22 cellular contexts compared by ENCODE assay signal in the genomic region with DNA sequence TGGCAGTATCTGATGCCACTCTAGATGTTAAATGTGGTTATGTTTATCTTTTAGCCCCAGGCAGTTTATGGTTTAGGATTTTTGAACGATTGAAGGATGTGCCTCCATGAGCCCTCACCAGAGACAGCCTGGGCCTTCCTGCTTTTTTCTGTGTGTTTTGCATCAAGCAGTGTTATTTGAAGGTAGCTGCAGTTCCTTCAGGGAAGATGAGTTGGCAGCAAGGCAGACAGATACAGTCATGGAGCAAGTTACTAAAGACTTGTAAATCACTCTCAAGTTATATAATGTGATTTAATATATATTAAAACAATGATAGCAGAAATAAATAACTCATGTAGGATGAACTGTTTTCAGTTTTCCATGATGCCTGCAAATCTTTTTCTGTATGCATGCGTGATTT.
DNase-seq lines count a peak whose midpoint lies in the region; ATAC-seq, FAIRE-seq and TF ChIP-seq lines count a peak whose summit lies in the region.
"Had no signal": no experiment of that assay in that cellular context is flagged by ENCODE, and none has a peak within 500 bp of the region (broad histone marks: within the 10 kb centered on the region; RNA-seq: fewer than 3 reads in every experiment).

No MANE protein-coding gene starts in this region.

- FAIRE-seq in A549 (lab: Jason Lieb, UNC): no peak
- FAIRE-seq: GM12878, GM12892, GM18507 had no signal

- WGBS in A549 (ENCODE audit: missing lambda C conversion rate): 5% methylated on average over 2 of the region's 2 CpGs

- TF ChIP-seq RAD21 in A549 (conservative IDR thresholded peaks at IDR 0.05 in 1 of 2, IDR thresholded peaks at IDR 0.05 in 1 of 2): no peak

- in situ Hi-C loops in brain microvascular endothelial cell (cut with HindIII; ENCODE audit: low pct_ligation_motif_present, low sequenced_read_pairs): no loop called here

- TF ChIP-seq EP300 in A549 (IDR thresholded peaks at IDR 0.05): no peak

- ATAC-seq in A549 (no peak), foreskin keratinocyte (peak; percentile 30), HG03196 (IDR thresholded peaks at IDR 0.05; ENCODE audit: unreplicated experiment) (no peak), HG02678 (IDR thresholded peaks at IDR 0.05; ENCODE audit: unreplicated experiment) (no peak)
- ATAC-seq: GM12878 had no signal

- intact Hi-C loops in colonic mucosa (cut with DNase I): no loop called here

- no peak overlapping the region for H3K4me2 ChIP-seq in A549
- H3K4me2 ChIP-seq: BLaER1 had no signal

- DNase-seq in A549 (ENCODE audit: low read depth in 1 of 2, low spot score in 1 of 2): no peak
- peak; percentile 17 for DNase-seq in OCI-M1 (lab: John Stamatoyannopoulos, UW)
- DNase-seq in epithelial cell of esophagus (ENCODE audit: low read depth): peak; percentile 67
- peak in 1 of 2 donors; percentile 45 for DNase-seq in foreskin keratinocyte
- no peak for DNase-seq in brain microvascular endothelial cell
- DNase-seq in colonic mucosa: no peak
- DNase-seq: ACHN; BE2C; C1 segment of cervical spinal cord; Caco-2; Calu3; CD4-positive, alpha-beta memory T cell; CD4-positive, CD25-positive, alpha-beta regulatory T cell; CD8-positive, alpha-beta memory T cell; DMS79 treated with DMSO at 0.1 percent for 48 hours had no signal

- H3K4me3 ChIP-seq in A549 (no peak overlapping the region), epithelial cell of esophagus (ENCODE audit: low read length) (no peak overlapping the region), brain microvascular endothelial cell (ENCODE audit: low read depth, low read length) (no peak overlapping the region), colonic mucosa (no peak overlapping the region)
- H3K4me3 ChIP-seq: BLaER1, GM12878 had no signal

- no peaks in the 10 kb centered on the region for H3K27me3 ChIP-seq in foreskin keratinocyte
- H3K27me3 ChIP-seq in brain microvascular endothelial cell (replicated peaks): no peaks in the 10 kb centered on the region
- H3K27me3 ChIP-seq in colonic mucosa: no peaks in the 10 kb centered on the region
- H3K27me3 ChIP-seq: BE2C, BLaER1 had no signal

- no peaks in the 10 kb centered on the region for H3K9me3 ChIP-seq in A549
- no peaks in the 10 kb centered on the region for H3K9me3 ChIP-seq in colonic mucosa
- H3K9me3 ChIP-seq: BE2C, BLaER1, Caco-2 had no signal

- no peak overlapping the region for H3K9ac ChIP-seq in colonic mucosa (ENCODE audit: low read depth in 2 of 2, low read length in 2 of 2)
- H3K9ac ChIP-seq: BLaER1 had no signal

- H3K27ac ChIP-seq in A549 (peak overlapping the region; percentile 7 to 9; a peak in 1 of 6 replicates), foreskin keratinocyte (peak overlapping the region; percentile 74), brain microvascular endothelial cell (no peak overlapping the region), colonic mucosa (no peak overlapping the region)
- H3K27ac ChIP-seq: 22Rv1, BLaER1 had no signal

- H3K4me1 ChIP-seq in A549 (peaks cover 57% of the 10 kb centered on the region), foreskin keratinocyte (peaks cover 44% of the 10 kb centered on the region), colonic mucosa (peaks cover 3% of the 10 kb centered on the region)
- H3K4me1 ChIP-seq: BE2C had no signal

- CTCF ChIA-PET in A549 (lab: Yijun Ruan, JAX): interaction anchor here (1.2 to 5.1 kb wide), 3 partner anchors 9 to 33 kb away, joined by 3 to 34 read pairs (median 3); no protein-coding TSS in a partner anchor

- H3K36me3 ChIP-seq in brain microvascular endothelial cell (replicated peaks): no peaks in the 10 kb centered on the region
- no peaks in the 10 kb centered on the region for H3K36me3 ChIP-seq in colonic mucosa
- H3K36me3 ChIP-seq: BE2C, BLaER1 had no signal

- no peak for TF ChIP-seq POLR2A in A549 (IDR thresholded peaks at IDR 0.05; ENCODE audit: low read length)

- no peak for TF ChIP-seq CTCF in A549 (IDR thresholded peaks at IDR 0.05)
- no peak for TF ChIP-seq CTCF in epithelial cell of esophagus (IDR thresholded peaks at IDR 0.05; ENCODE audit: insufficient read depth, low read depth, low read length, missing control alignments)
- no peak for TF ChIP-seq CTCF in foreskin keratinocyte (conservative IDR thresholded peaks at IDR 0.05)
- TF ChIP-seq CTCF in brain microvascular endothelial cell (IDR thresholded peaks at IDR 0.05; ENCODE audit: low read depth, low read length, missing control alignments): no peak
- TF ChIP-seq CTCF in colonic mucosa (IDR thresholded peaks at IDR 0.05): no peak

- POLR2A ChIA-PET in A549 (lab: Yijun Ruan, JAX): no interaction called here

TF ChIP-seq in A549, 52 proteins besides CTCF, POLR2A, EP300 and RAD21:
- TF ChIP-seq EHF (CRISPR knock-in tag; IDR thresholded peaks at IDR 0.05): no peak
- TF ChIP-seq, protein P1, sequence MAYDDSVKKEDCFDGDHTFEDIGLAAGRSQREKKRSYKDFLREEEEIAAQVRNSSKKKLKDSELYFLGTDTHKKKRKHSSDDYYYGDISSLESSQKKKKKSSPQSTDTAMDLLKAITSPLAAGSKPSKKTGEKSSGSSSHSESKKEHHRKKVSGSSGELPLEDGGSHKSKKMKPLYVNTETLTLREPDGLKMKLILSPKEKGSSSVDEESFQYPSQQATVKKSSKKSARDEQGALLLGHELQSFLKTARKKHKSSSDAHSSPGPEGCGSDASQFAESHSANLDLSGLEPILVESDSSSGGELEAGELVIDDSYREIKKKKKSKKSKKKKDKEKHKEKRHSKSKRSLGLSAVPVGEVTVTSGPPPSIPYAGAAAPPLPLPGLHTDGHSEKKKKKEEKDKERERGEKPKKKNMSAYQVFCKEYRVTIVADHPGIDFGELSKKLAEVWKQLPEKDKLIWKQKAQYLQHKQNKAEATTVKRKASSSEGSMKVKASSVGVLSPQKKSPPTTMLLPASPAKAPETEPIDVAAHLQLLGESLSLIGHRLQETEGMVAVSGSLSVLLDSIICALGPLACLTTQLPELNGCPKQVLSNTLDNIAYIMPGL (CRISPR knock-in tag; IDR thresholded peaks at IDR 0.05; ENCODE audit: borderline replicate concordance): no peak
- no peak for TF ChIP-seq CBX2 (IDR thresholded peaks at IDR 0.05; ENCODE audit: borderline replicate concordance, low read depth)
- TF ChIP-seq MAFK (IDR thresholded peaks at IDR 0.05; ENCODE audit: partially characterized antibody): no peak
- no peak for TF ChIP-seq NFE2L2 (conservative IDR thresholded peaks at IDR 0.05; ENCODE audit: low read length)
- TF ChIP-seq HOXB5 (CRISPR knock-in tag; IDR thresholded peaks at IDR 0.05): no peak

Comparison
In these comparisons a context has a peak if more than half of its experiments do, and no peak if none do; other contexts are left out.
1. DNase-seq: peak in OCI-M1 (single experiment) and epithelial cell of esophagus (single experiment); none in A549 (0 of 2), brain microvascular endothelial cell (single experiment) and colonic mucosa (single experiment).
2. H3K27ac ChIP-seq: peak in A549 (2 of 2) and foreskin keratinocyte (single experiment); none in brain microvascular endothelial cell (single experiment) and colonic mucosa (single experiment).